ENCODE assay signal across 33 cellular contexts in the genomic region with DNA sequence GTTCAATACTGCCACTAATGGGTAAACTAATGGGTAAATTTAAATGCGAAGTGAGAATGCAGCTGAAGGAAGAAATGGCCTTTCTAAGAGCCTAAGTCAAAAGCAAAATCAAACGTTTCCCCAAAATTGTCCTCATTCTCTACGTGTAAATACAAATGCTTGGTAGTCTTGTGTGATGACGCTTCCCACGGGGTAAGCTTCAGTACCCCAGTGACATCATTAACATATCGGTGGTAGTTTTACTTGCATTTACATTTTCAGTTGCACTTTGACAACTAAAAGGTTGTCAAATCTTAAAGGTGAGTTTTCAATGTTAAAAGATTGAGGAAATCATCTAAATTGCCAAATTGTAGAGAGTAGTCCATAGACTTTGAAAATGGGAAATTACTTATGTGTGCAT.
"Had no signal": no experiment of that assay in that cellular context is flagged by ENCODE, and none has a peak within 500 bp of the region (broad histone marks: within the 10 kb centered on the region; RNA-seq: fewer than 3 reads in every experiment).

No MANE protein-coding gene starts in this region.

- H3K9me3 Mint-ChIP-seq: activated naive CD4-positive, alpha-beta T cell treated with anti-CD3 and anti-CD28 coated beads, Interleukin-2, amount 50 U/mL, for 24 hours had no signal

- H3K27ac Mint-ChIP-seq: activated CD4-positive, alpha-beta memory T cell treated with anti-CD3 and anti-CD28 coated beads for 36 hours; activated CD4-positive, alpha-beta T cell treated with anti-CD3 and anti-CD28 coated beads for 36 hours; activated CD4-positive, alpha-beta T cell treated with anti-CD3 and anti-CD28 coated beads, Interleukin-2, amount 10 ng/mL, durations not matched to agents 24 days and 14 days; activated CD8-positive, alpha-beta memory T cell treated with anti-CD3 and anti-CD28 coated beads, Interleukin-2, amount 10 ng/mL, durations not matched to agents 7 days and 5 days; activated CD8-positive, alpha-beta T cell treated with anti-CD3 and anti-CD28 coated beads, Interleukin-2, amount 10 ng/mL, durations not matched to agents 7 days and 5 days; activated naive CD4-positive, alpha-beta T cell treated with anti-CD3 and anti-CD28 coated beads for 36 hours; activated naive CD8-positive, alpha-beta T cell treated with anti-CD3 and anti-CD28 coated beads for 36 hours; activated naive CD8-positive, alpha-beta T cell treated with anti-CD3 and anti-CD28 coated beads, Interleukin-2, amount 50 U/mL, for 24 hours; activated T-helper 1 cell treated with anti-CD3 and anti-CD28 coated beads, Interleukin-12 subunit alpha, Interleukin-12 subunit beta, Interleukin-2, Interleukin-4 antibody, amounts not matched to agents 30 ng/mL and 10 ng/mL and 1 ng/mL, durations not matched to agents 14 hours and 24 hours and 36 hours; activated T-helper 2 cell treated with anti-CD3 and anti-CD28 coated beads, Interferon-gamma antibody, Interleukin-2, Interleukin-4, amounts not matched to agents 10 μg/mL and 5 μg/mL and 100 μg/mL, durations not matched to agents 14 hours and 24 hours and 36 hours; effector memory CD8-positive, alpha-beta T cell had no signal

- H3K4me1 Mint-ChIP-seq: activated CD4-positive, alpha-beta T cell treated with anti-CD3 and anti-CD28 coated beads for 36 hours; activated CD4-positive, alpha-beta T cell treated with anti-CD3 and anti-CD28 coated beads, Interleukin-2, amount 10 ng/mL, durations not matched to agents 24 days and 14 days; activated CD8-positive, alpha-beta memory T cell treated with anti-CD3 and anti-CD28 coated beads, Interleukin-2, amount 10 ng/mL, durations not matched to agents 7 days and 5 days; activated naive CD4-positive, alpha-beta T cell treated with anti-CD3 and anti-CD28 coated beads, Interleukin-2, amount 50 U/mL, for 24 hours; activated naive CD8-positive, alpha-beta T cell treated with anti-CD3 and anti-CD28 coated beads for 36 hours; activated naive CD8-positive, alpha-beta T cell treated with anti-CD3 and anti-CD28 coated beads, Interleukin-2, amount 50 U/mL, for 24 hours had no signal

- H3K27me3 Mint-ChIP-seq: activated CD4-positive, alpha-beta memory T cell treated with anti-CD3 and anti-CD28 coated beads for 36 hours; activated CD4-positive, alpha-beta T cell treated with anti-CD3 and anti-CD28 coated beads for 36 hours; activated CD4-positive, alpha-beta T cell treated with anti-CD3 and anti-CD28 coated beads, Interleukin-2, amount 10 ng/mL, durations not matched to agents 24 days and 14 days; activated CD8-positive, alpha-beta memory T cell treated with anti-CD3 and anti-CD28 coated beads, Interleukin-2, amount 10 ng/mL, durations not matched to agents 7 days and 5 days; activated naive CD4-positive, alpha-beta T cell treated with anti-CD3 and anti-CD28 coated beads, Interleukin-2, amount 50 U/mL, for 24 hours; activated naive CD8-positive, alpha-beta T cell treated with anti-CD3 and anti-CD28 coated beads for 36 hours; activated naive CD8-positive, alpha-beta T cell treated with anti-CD3 and anti-CD28 coated beads, Interleukin-2, amount 50 U/mL, for 24 hours; effector memory CD8-positive, alpha-beta T cell had no signal

- H3K4me3 Mint-ChIP-seq: activated CD4-positive, alpha-beta memory T cell treated with anti-CD3 and anti-CD28 coated beads for 36 hours; activated CD4-positive, alpha-beta T cell treated with anti-CD3 and anti-CD28 coated beads for 36 hours; activated CD4-positive, alpha-beta T cell treated with anti-CD3 and anti-CD28 coated beads, Interleukin-2, amount 10 ng/mL, durations not matched to agents 24 days and 14 days; activated CD8-positive, alpha-beta memory T cell treated with anti-CD3 and anti-CD28 coated beads, Interleukin-2, amount 10 ng/mL, durations not matched to agents 7 days and 5 days; activated CD8-positive, alpha-beta T cell treated with anti-CD3 and anti-CD28 coated beads, Interleukin-2, amount 10 ng/mL, durations not matched to agents 7 days and 5 days; activated naive CD4-positive, alpha-beta T cell treated with anti-CD3 and anti-CD28 coated beads for 36 hours; activated naive CD4-positive, alpha-beta T cell treated with anti-CD3 and anti-CD28 coated beads, Interleukin-2, amount 50 U/mL, for 24 hours; activated naive CD8-positive, alpha-beta T cell treated with anti-CD3 and anti-CD28 coated beads for 36 hours; activated naive CD8-positive, alpha-beta T cell treated with anti-CD3 and anti-CD28 coated beads, Interleukin-2, amount 50 U/mL, for 24 hours; activated T-helper 1 cell treated with anti-CD3 and anti-CD28 coated beads, Interleukin-12 subunit alpha, Interleukin-12 subunit beta, Interleukin-2, Interleukin-4 antibody, amounts not matched to agents 30 ng/mL and 10 ng/mL and 1 ng/mL, durations not matched to agents 14 hours and 24 hours and 36 hours; effector memory CD8-positive, alpha-beta T cell had no signal

- H3K36me3 ChIP-seq: adrenal gland, esophagus muscularis mucosa, gastrocnemius medialis had no signal

- H3K9me3 ChIP-seq: adrenal gland, body of pancreas, esophagus muscularis mucosa, gastrocnemius medialis had no signal

- ATAC-seq: activated CD4-positive, alpha-beta T cell treated with anti-CD3 and anti-CD28 coated beads for 36 hours; activated CD8-positive, alpha-beta memory T cell treated with anti-CD3 and anti-CD28 coated beads, Interleukin-2, amount 10 ng/mL, durations not matched to agents 7 days and 5 days; activated CD8-positive, alpha-beta T cell treated with anti-CD3 and anti-CD28 coated beads, Interleukin-2, amount 10 ng/mL, durations not matched to agents 7 days and 5 days; activated naive CD8-positive, alpha-beta T cell treated with anti-CD3 and anti-CD28 coated beads, Interleukin-2, amount 50 U/mL, for 24 hours; body of pancreas; effector memory CD8-positive, alpha-beta T cell; foreskin keratinocyte; gastrocnemius medialis had no signal

- DNase-seq: activated CD4-positive, alpha-beta memory T cell treated with anti-CD3 and anti-CD28 coated beads for 36 hours; activated CD4-positive, alpha-beta T cell treated with anti-CD3 and anti-CD28 coated beads for 36 hours; activated CD4-positive, alpha-beta T cell treated with anti-CD3 and anti-CD28 coated beads, Interleukin-2, amount 10 ng/mL, durations not matched to agents 24 days and 14 days; activated CD4-positive, CD25-positive, alpha-beta regulatory T cell; activated CD4-positive, CD25-positive, alpha-beta regulatory T cell treated with anti-CD3 and anti-CD28 coated beads, Interleukin-2, amount 50 U/mL, for 72 hours; activated CD8-positive, alpha-beta memory T cell treated with anti-CD3 and anti-CD28 coated beads, Interleukin-2, amount 10 ng/mL, durations not matched to agents 7 days and 5 days; activated CD8-positive, alpha-beta memory T cell treated with anti-CD3 and anti-CD28 coated beads, Interleukin-2, amount 50 U/mL, for 4 hours; activated CD8-positive, alpha-beta T cell treated with anti-CD3 and anti-CD28 coated beads, Interleukin-2, amount 10 ng/mL, durations not matched to agents 7 days and 5 days; activated effector memory CD4-positive, alpha-beta T cell treated with anti-CD3 and anti-CD28 coated beads, Interleukin-2, amount 50 U/mL, for 16 hours; activated naive CD4-positive, alpha-beta T cell treated with anti-CD3 and anti-CD28 coated beads for 36 hours; activated naive CD8-positive, alpha-beta T cell treated with anti-CD3 and anti-CD28 coated beads for 36 hours; activated naive CD8-positive, alpha-beta T cell treated with anti-CD3 and anti-CD28 coated beads, Interleukin-2, amount 50 U/mL, for 24 hours; activated T-cell treated with anti-CD3 and anti-CD28 coated beads, Interleukin-2, amount 50 U/mL, for 1 hour; activated T-cell treated with anti-CD3 and anti-CD28 coated beads, Interleukin-2, amount 50 U/mL, for 48 hours; adrenal gland; amygdala; aorta; body of pancreas; caudate nucleus; cortex of kidney; dermis blood vessel endothelial cell; effector CD4-positive, alpha-beta T cell; effector memory CD8-positive, alpha-beta T cell; erythroblast; foreskin keratinocyte; gastrocnemius medialis; glutamatergic neuron; T-helper 2 cell had no signal

- H3K4me3 ChIP-seq: adrenal gland, body of pancreas, esophagus muscularis mucosa, gastrocnemius medialis had no signal

- H3K27ac ChIP-seq: adrenal gland, body of pancreas, esophagus muscularis mucosa, foreskin keratinocyte, gastrocnemius medialis had no signal

- H3K4me1 ChIP-seq: adrenal gland, body of pancreas, esophagus muscularis mucosa, foreskin keratinocyte, gastrocnemius medialis had no signal

- FAIRE-seq: colon had no signal

- H3K27me3 ChIP-seq: adrenal gland, body of pancreas, esophagus muscularis mucosa, foreskin keratinocyte, gastrocnemius medialis had no signal
